Comparison of ENCODE assay signal across 16 cellular contexts in genomic region chr10:126953886-126954285, GRCh38. TPM values are rescaled to one million over a fixed set of nuclear protein-coding genes. Genes with fewer than 3 reads are reported as not detected.
DNase-seq lines count a peak whose midpoint lies in the region; ATAC-seq and TF ChIP-seq lines count a peak whose summit lies in the region.
"Had no signal": no experiment of that assay in that cellular context is flagged by ENCODE, and none has a peak within 500 bp of the region (broad histone marks: within the 10 kb centered on the region; RNA-seq: fewer than 3 reads in every experiment).

No MANE protein-coding gene starts in this region.

- H3K27me3 Mint-ChIP-seq in WTC11 (ENCODE audit: low read depth): no peaks in the 10 kb centered on the region

- POLR2A ChIA-PET in WTC11 (lab: Charles Lee): no interaction called here

- in situ Hi-C loops in mammary epithelial cell (cut with MboI; ENCODE audit: low sequenced_read_pairs in 2 of 2): no loop called here

- H3K9ac ChIP-seq in mammary epithelial cell (ENCODE audit: insufficient read depth, low read length): no peak overlapping the region

- H4K20me1 ChIP-seq in mammary epithelial cell (ENCODE audit: insufficient read depth, low read length): no peaks in the 10 kb centered on the region

- H3K4me2 ChIP-seq in mammary epithelial cell (ENCODE audit: insufficient read depth, low read depth, low read length): no peak overlapping the region
- H3K4me2 ChIP-seq: A549, GM23338 had no signal

- peaks cover 21% of the 10 kb centered on the region for H3K4me1 Mint-ChIP-seq in WTC11

- no peak overlapping the region for H2AFZ ChIP-seq in mammary epithelial cell (ENCODE audit: low read depth, low read length)
- H2AFZ ChIP-seq: GM23338 had no signal

- no peak overlapping the region for H3K27ac Mint-ChIP-seq in WTC11
- H3K27ac Mint-ChIP-seq: CD8-positive, alpha-beta T cell; GM23338 had no signal

- dilution Hi-C loops in mammary epithelial cell (cut with HindIII; ENCODE audit: low sequenced_read_pairs): no loop called here

- H3K36me3 ChIP-seq in breast epithelium (no peaks in the 10 kb centered on the region), mammary epithelial cell (ENCODE audit: insufficient read depth, low read length) (no peaks in the 10 kb centered on the region)

- no peak for ATAC-seq in WTC11
- ATAC-seq: A549; CD8-positive, alpha-beta T cell; GM23338 had no signal

- no TSS peak for BruUV-seq in mammary epithelial cell (replicated peaks; lab: Mats Ljungman, UMichigan)

- CTCF ChIA-PET in mammary epithelial cell (lab: Charles Lee; ENCODE audit: low non-redundant PET): no interaction called here
- CTCF ChIA-PET in WTC11 (lab: Charles Lee): no interaction called here

- H3K27me3 ChIP-seq in breast epithelium (no peaks in the 10 kb centered on the region), mammary epithelial cell (ENCODE audit: insufficient read depth, low read length) (no peaks in the 10 kb centered on the region)

- TF ChIP-seq CTCF in breast epithelium (IDR thresholded peaks at IDR 0.05) (no peak), mammary epithelial cell (conservative IDR thresholded peaks at IDR 0.05 in 1 of 2, IDR thresholded peaks at IDR 0.05 in 1 of 2; ENCODE audit: extremely low read depth in 1 of 2, insufficient read depth in 1 of 2, low read depth in 1 of 2, low read length in 2 of 2) (no peak), WTC11 (IDR thresholded peaks at IDR 0.05) (no peak), lower leg skin (IDR thresholded peaks at IDR 0.05) (no peak)

- 100% methylated on average over 5 of the region's 5 CpGs for WGBS in mammary epithelial cell (ENCODE audit: low coverage, missing lambda C conversion rate)
- 95 to 97% methylated on average over 5 of the region's 5 CpGs for WGBS in lower leg skin, 2 donors

- peak overlapping the region; percentile 12 to 23 for H3K27ac ChIP-seq in breast epithelium
- H3K27ac ChIP-seq in mammary epithelial cell (ENCODE audit: insufficient read depth, low read depth, low read length): no peak overlapping the region
- H3K27ac ChIP-seq in substantia nigra (ENCODE audit: low read depth, low read length, poor library complexity, severe bottlenecking): peak overlapping the region; percentile 46
- H3K27ac ChIP-seq: 22Rv1, A549 had no signal

- H3K36me3 Mint-ChIP-seq in WTC11: peaks cover 1% of the 10 kb centered on the region
- H3K36me3 Mint-ChIP-seq: CD8-positive, alpha-beta T cell had no signal

- H3K9me3 Mint-ChIP-seq in WTC11: no peaks in the 10 kb centered on the region
- H3K9me3 Mint-ChIP-seq: CD8-positive, alpha-beta T cell had no signal

- no peak for DNase-seq in breast epithelium (ENCODE audit: low spot score in 2 of 2)
- no peak for DNase-seq in mammary epithelial cell
- DNase-seq in islet precursor cell: peak; percentile 28
- DNase-seq in substantia nigra (lab: John Stamatoyannopoulos, UW): no peak
- no peak for DNase-seq in WTC11 (ENCODE audit: low spot score)
- DNase-seq in stimulated activated CD4-positive, alpha-beta T cell treated with anti-CD3 and anti-CD28 coated beads, Interleukin-4, amount 100 ng/mL, for 24 hours: no peak
- DNase-seq in lower leg skin (ENCODE audit: low spot score in 2 of 2): no peak
- DNase-seq: AML-193, Calu3, DMS79 treated with DMSO at 0.1 percent for 48 hours, GF-D8, HCEC 1CT had no signal

- H3K9me3 ChIP-seq in breast epithelium (no peaks in the 10 kb centered on the region), mammary epithelial cell (replicated peaks; ENCODE audit: insufficient read depth, low read length) (peaks cover 7% of the 10 kb centered on the region)

- H3K4me1 ChIP-seq in breast epithelium (peaks cover 0 to 17% of the 10 kb centered on the region in 2 donors), mammary epithelial cell (ENCODE audit: insufficient read depth, low read length) (peaks cover 18% of the 10 kb centered on the region)
- H3K4me1 ChIP-seq: A549 had no signal

- TF ChIP-seq POLR2A in breast epithelium (IDR thresholded peaks at IDR 0.05): no peak
- TF ChIP-seq POLR2A in lower leg skin (IDR thresholded peaks at IDR 0.05): no peak

- H3K79me2 ChIP-seq in mammary epithelial cell (ENCODE audit: insufficient read depth, low read length): peaks cover 100% of the 10 kb centered on the region

- no peak overlapping the region for H3K4me3 Mint-ChIP-seq in WTC11
- H3K4me3 Mint-ChIP-seq: CD8-positive, alpha-beta T cell; GM23338 had no signal

- H3K4me3 ChIP-seq in breast epithelium: no peak overlapping the region
- H3K4me3 ChIP-seq in mammary epithelial cell (replicated peaks in 1 of 3; ENCODE audit: insufficient read depth in 1 of 3, low read depth in 2 of 3, low read length in 3 of 3): no peak overlapping the region
- H3K4me3 ChIP-seq in lower leg skin (ENCODE audit: low read depth, poor library complexity, severe bottlenecking): no peak overlapping the region
- H3K4me3 ChIP-seq: A549, GM23338 had no signal

- intact Hi-C loops in breast epithelium (cut with DNase I; ENCODE audit: low total_unique reads) (no loop called here), mammary epithelial cell (cut with micrococcal nuclease) (no loop called here), lower leg skin (cut with DNase I; ENCODE audit: low total_unique reads) (no loop called here)

TF ChIP-seq in WTC11, 78 proteins besides CTCF, POLR2A, EP300 and RAD21:
- TF ChIP-seq NR3C1 (CRISPR knock-in tag; conservative IDR thresholded peaks at IDR 0.05; ENCODE audit: low read depth): no peak
- TF ChIP-seq ZNF396 (CRISPR knock-in tag; IDR thresholded peaks at IDR 0.05; ENCODE audit: borderline replicate concordance): no peak
- TF ChIP-seq FOXP4 (CRISPR knock-in tag; IDR thresholded peaks at IDR 0.05): no peak
- TF ChIP-seq, protein P1, sequence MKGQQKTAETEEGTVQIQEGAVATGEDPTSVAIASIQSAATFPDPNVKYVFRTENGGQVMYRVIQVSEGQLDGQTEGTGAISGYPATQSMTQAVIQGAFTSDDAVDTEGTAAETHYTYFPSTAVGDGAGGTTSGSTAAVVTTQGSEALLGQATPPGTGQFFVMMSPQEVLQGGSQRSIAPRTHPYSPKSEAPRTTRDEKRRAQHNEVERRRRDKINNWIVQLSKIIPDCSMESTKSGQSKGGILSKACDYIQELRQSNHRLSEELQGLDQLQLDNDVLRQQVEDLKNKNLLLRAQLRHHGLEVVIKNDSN (CRISPR knock-in tag; IDR thresholded peaks at IDR 0.05): no peak
- TF ChIP-seq NR1H2 (CRISPR knock-in tag; IDR thresholded peaks at IDR 0.05): no peak

RNA-seq across cellular contexts. Expression of gene DOCK1, which starts 48.7 kb away (rescaled TPM):
- total RNA-seq in breast epithelium (100 to 1,000 TPM in 1 of 3 donors, 10 to 100 TPM in 2; 50.4 to 101 (median 69.2) TPM), mammary epithelial cell (100 to 1,000 TPM in 1 of 2 donors, 10 to 100 TPM in 1; 58.1 to 115 TPM), WTC11 (2021) (52.1 to 58.4 TPM (median 55.8 TPM) in 3 replicates), lower leg skin (100 to 1,000 TPM in 1 of 4 donors, 10 to 100 TPM in 3; 76.6 to 108 (median 83.4) TPM)
- 9.3 TPM for polyA plus RNA-seq in mammary epithelial cell
- polyA minus RNA-seq in mammary epithelial cell: 130 TPM
- total RNA-seq: CD8-positive, alpha-beta T cell had no signal
